Comparison of ENCODE assay signal across 1 cellular context in genomic region chr7:135150072-135150782, GRCh38.
TF ChIP-seq lines count a peak whose summit lies in the region.

No MANE protein-coding gene starts in this region.

TF ChIP-seq in SK-N-SH, 30 proteins besides CTCF, POLR2A, EP300 and RAD21:
- no peak for TF ChIP-seq IRF3 (IDR thresholded peaks at IDR 0.05; ENCODE audit: low read depth, low read length)
- no peak for TF ChIP-seq YY1 (IDR thresholded peaks at IDR 0.05; ENCODE audit: low read depth)
- no peak for TF ChIP-seq PBX3 (IDR thresholded peaks at IDR 0.05)
- TF ChIP-seq RCOR1 (IDR thresholded peaks at IDR 0.05; ENCODE audit: low read length) = no peak
- no peak for TF ChIP-seq EZH2phosphoT487 (IDR thresholded peaks at IDR 0.05; ENCODE audit: borderline replicate concordance, low read depth)
- TF ChIP-seq REST (IDR thresholded peaks at IDR 0.05; ENCODE audit: low read depth, low read length) = no peak
- no peak for TF ChIP-seq CHD2 (IDR thresholded peaks at IDR 0.05; ENCODE audit: low read length, partially characterized antibody)
- TF ChIP-seq TCF12 (IDR thresholded peaks at IDR 0.05) = no peak
- TF ChIP-seq ZBTB33 (IDR thresholded peaks at IDR 0.05; ENCODE audit: borderline replicate concordance, low read depth) = no peak
- no peak for TF ChIP-seq JUND (IDR thresholded peaks at IDR 0.05)
